ENCODE assay signal across 1 cellular context in genomic region chr7:100153713-100154519, GRCh38.
TF ChIP-seq lines count a peak whose summit lies in the region.

No MANE protein-coding gene starts in this region.

TF ChIP-seq in K562, 482 proteins besides CTCF, POLR2A, EP300 and RAD21:
- TF ChIP-seq SUPT5H (IDR thresholded peaks at IDR 0.05) = 0 out of 2 replicates have a peak, but pooled peaks have one; percentile 50
- 0 out of 2 replicates have a peak, but pooled peaks have one; percentile 33 for TF ChIP-seq ZBTB17 (CRISPR knock-in tag; IDR thresholded peaks at IDR 0.05)
- no peak for TF ChIP-seq POLR2AphosphoS5 (IDR thresholded peaks at IDR 0.05; ENCODE audit: control insufficient read depth, insufficient read depth, low read depth, low read length)
- TF ChIP-seq REST (CRISPR knock-in tag; IDR thresholded peaks at IDR 0.05; ENCODE audit: low read depth) = peak; percentile 23; the same call in 1 of the 2 replicates
- TF ChIP-seq KDM2B (CRISPR knock-in tag; IDR thresholded peaks at IDR 0.05) = no peak
- TF ChIP-seq ZNF384 (IDR thresholded peaks at IDR 0.05; ENCODE audit: low read depth, low read length) = no peak
- TF ChIP-seq TAF15 (IDR thresholded peaks at IDR 0.05; ENCODE audit: low read depth, low read length) = 0 out of 2 replicates have a peak, but pooled peaks have one; percentile 66
- TF ChIP-seq RBFOX2 (IDR thresholded peaks at IDR 0.05; ENCODE audit: low read depth, low read length) = peak; percentile 67; the same call in 1 of the 2 replicates
- TF ChIP-seq NFIC (IDR thresholded peaks at IDR 0.05) = peak; percentile 57
- TF ChIP-seq POLR2G (IDR thresholded peaks at IDR 0.05; ENCODE audit: low read depth, low read length) = peak; percentile 63
- 0 out of 2 replicates have a peak, but pooled peaks have one; percentile 6 for TF ChIP-seq PML (IDR thresholded peaks at IDR 0.05; ENCODE audit: low read length)
- 0 out of 2 replicates have a peak, but pooled peaks have one; percentile 11 for TF ChIP-seq MAX (CRISPR knock-in tag; IDR thresholded peaks at IDR 0.05)
